Comparison of ENCODE assay signal across 26 cellular contexts in genomic region chr4:84189138-84189537, GRCh38.
"Had no signal": no experiment of that assay in that cellular context is flagged by ENCODE, and none has a peak within 500 bp of the region (broad histone marks: within the 10 kb centered on the region; RNA-seq: fewer than 3 reads in every experiment).

No MANE protein-coding gene starts in this region.

- H3K9me3 ChIP-seq: colonic mucosa, esophagus muscularis mucosa, esophagus squamous epithelium, gastrocnemius medialis, gastroesophageal sphincter, heart left ventricle, heart right ventricle had no signal

- H3K4me3 ChIP-seq: colonic mucosa, coronary artery, dorsolateral prefrontal cortex, esophagus muscularis mucosa, esophagus squamous epithelium, gastrocnemius medialis, gastroesophageal sphincter, heart left ventricle, heart right ventricle had no signal

- FAIRE-seq: endometrium, endothelial cell of umbilical vein, frontal cortex had no signal

- DNase-seq: colonic mucosa; cortex of kidney; dermis blood vessel endothelial cell; dorsolateral prefrontal cortex; effector CD4-positive, alpha-beta T cell; effector CD8-positive, alpha-beta T cell; effector memory CD4-positive, alpha-beta T cell; effector memory CD8-positive, alpha-beta T cell; endodermal cell; erythroblast; esophagus squamous epithelium; foreskin fibroblast; foreskin keratinocyte; foreskin melanocyte; gastrocnemius medialis; glutamatergic neuron; head of caudate nucleus; heart left ventricle; heart right ventricle had no signal

- H3K27me3 ChIP-seq: colonic mucosa, esophagus muscularis mucosa, esophagus squamous epithelium, foreskin keratinocyte, gastrocnemius medialis, gastroesophageal sphincter, heart left ventricle, heart right ventricle had no signal

- H3K27ac ChIP-seq: colonic mucosa, coronary artery, dorsolateral prefrontal cortex, epithelial cell of prostate, esophagus muscularis mucosa, esophagus squamous epithelium, foreskin keratinocyte, gastrocnemius medialis, gastroesophageal sphincter, heart left ventricle, heart right ventricle had no signal

- H3K36me3 ChIP-seq: colonic mucosa, esophagus muscularis mucosa, esophagus squamous epithelium, gastrocnemius medialis, gastroesophageal sphincter, heart left ventricle, heart right ventricle had no signal
